15 cellular contexts compared by ENCODE assay signal in the genomic region with DNA sequence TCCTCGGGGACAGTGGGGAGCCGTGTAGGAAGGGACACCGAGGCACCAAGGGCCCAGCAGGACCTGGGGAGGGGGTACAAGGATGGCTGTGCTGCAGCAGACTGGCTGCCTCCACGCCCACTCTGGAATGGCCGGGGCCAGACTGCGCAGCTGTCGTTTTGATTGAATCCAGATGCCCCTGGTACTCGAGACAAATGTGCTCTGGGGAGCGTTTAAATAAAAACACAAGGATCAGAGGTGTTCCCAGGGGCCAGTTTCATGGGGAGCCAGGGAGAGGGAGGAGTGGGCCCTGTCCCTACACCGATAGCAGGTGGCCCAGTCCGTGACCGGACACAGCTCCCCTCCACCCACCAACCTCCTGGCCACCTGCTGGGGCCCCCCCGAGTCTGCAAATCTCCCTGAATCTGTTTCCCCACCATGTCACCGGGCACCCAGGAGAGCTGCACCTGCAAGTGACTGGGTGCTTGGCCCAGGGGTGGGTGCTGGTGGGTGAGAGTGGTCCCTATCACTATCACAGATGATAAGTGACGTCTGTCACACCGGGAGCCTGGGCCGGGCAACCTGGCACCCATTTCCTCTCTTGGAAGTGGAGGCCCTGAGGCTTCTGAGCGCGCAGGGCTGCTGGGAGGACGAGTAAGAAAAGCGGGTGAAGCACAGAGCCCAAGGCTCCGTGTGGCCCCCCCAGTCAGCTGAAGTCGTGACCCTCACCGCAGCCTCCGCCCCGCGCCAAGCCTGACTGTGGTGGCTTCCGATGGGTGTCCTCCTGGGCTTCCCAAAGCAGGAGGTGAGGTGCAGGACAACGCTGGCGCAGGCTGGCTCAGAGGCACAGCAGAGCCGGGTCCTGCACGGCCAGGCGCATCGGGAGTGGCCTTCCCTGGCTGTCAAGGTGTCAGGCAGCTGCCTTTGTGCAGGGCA. TPM values are rescaled to one million over a fixed set of nuclear protein-coding genes. Genes with fewer than 3 reads are reported as not detected.
DNase-seq lines count a peak whose midpoint lies in the region; ATAC-seq and TF ChIP-seq lines count a peak whose summit lies in the region.
"Had no signal": no experiment of that assay in that cellular context is flagged by ENCODE, and none has a peak within 500 bp of the region (broad histone marks: within the 10 kb centered on the region; RNA-seq: fewer than 3 reads in every experiment).

No MANE protein-coding gene starts in this region.

- peaks cover 18% of the 10 kb centered on the region for H3K9me3 Mint-ChIP-seq in nephron progenitor cell
- peaks cover 2% of the 10 kb centered on the region for H3K9me3 Mint-ChIP-seq in activated CD4-positive, alpha-beta T cell treated with anti-CD3 and anti-CD28 coated beads for 36 hours (ENCODE audit: low read depth)
- H3K9me3 Mint-ChIP-seq: CD4-positive, alpha-beta T cell; natural killer cell treated with Interleukin-12 subunit alpha and Interleukin-12 subunit beta and Interleukin-15 and Interleukin-18, amount 100 ng/mL, for 72 hours had no signal

- no peaks in the 10 kb centered on the region for H3K36me3 ChIP-seq in gastrocnemius medialis
- H3K36me3 ChIP-seq: colonic mucosa had no signal

- H3K27me3 Mint-ChIP-seq in nephron progenitor cell (ENCODE audit: low read depth, poor library complexity): peaks cover 7% of the 10 kb centered on the region
- H3K27me3 Mint-ChIP-seq in activated CD4-positive, alpha-beta T cell treated with anti-CD3 and anti-CD28 coated beads for 36 hours: no peaks in the 10 kb centered on the region
- H3K27me3 Mint-ChIP-seq: CD4-positive, alpha-beta T cell; natural killer cell treated with Interleukin-12 subunit alpha and Interleukin-12 subunit beta and Interleukin-15 and Interleukin-18, amount 100 ng/mL, for 72 hours had no signal

- peak overlapping the region; percentile 72 for H3K27ac Mint-ChIP-seq in nephron progenitor cell
- H3K27ac Mint-ChIP-seq in activated CD4-positive, alpha-beta T cell treated with anti-CD3 and anti-CD28 coated beads for 36 hours: no peak overlapping the region
- H3K27ac Mint-ChIP-seq: CD4-positive, alpha-beta T cell; natural killer cell treated with Interleukin-12 subunit alpha and Interleukin-12 subunit beta and Interleukin-15 and Interleukin-18, amount 100 ng/mL, for 72 hours; WTC11 had no signal

- peak; percentile 72 for DNase-seq in DMS153 (lab: John Stamatoyannopoulos, UW)
- DNase-seq in NCI-H2171 (lab: John Stamatoyannopoulos, UW): peak; percentile 62
- peak; percentile 46 for DNase-seq in fibroblast of mammary gland (ENCODE audit: low read depth)
- peak; percentile 47 for DNase-seq in nephron progenitor cell
- DNase-seq in activated CD4-positive, alpha-beta T cell treated with anti-CD3 and anti-CD28 coated beads for 36 hours: no peak
- DNase-seq in NCI-H187 treated with DMSO at 0.1 percent for 48 hours (lab: John Stamatoyannopoulos, UW): no peak
- DNase-seq in gastrocnemius medialis: no peak
- DNase-seq: activated T-cell treated with anti-CD3 and anti-CD28 coated beads for 4 hours; CD4-positive, alpha-beta T cell; kidney; MV-4-11 had no signal

- POLR2A ChIA-PET in activated CD4-positive, alpha-beta T cell treated with anti-CD3 and anti-CD28 coated beads for 36 hours (lab: Charles Lee): interaction anchor here (0.6 kb wide), 1 partner anchor 76 kb away, joined by 3 read pairs; no protein-coding TSS in a partner anchor

- no peaks in the 10 kb centered on the region for H3K36me3 Mint-ChIP-seq in nephron progenitor cell (ENCODE audit: low read depth)
- H3K36me3 Mint-ChIP-seq in activated CD4-positive, alpha-beta T cell treated with anti-CD3 and anti-CD28 coated beads for 36 hours (ENCODE audit: low read depth): no peaks in the 10 kb centered on the region
- H3K36me3 Mint-ChIP-seq: natural killer cell treated with Interleukin-12 subunit alpha and Interleukin-12 subunit beta and Interleukin-15 and Interleukin-18, amount 100 ng/mL, for 72 hours had no signal

- peaks cover 12 to 33% (median 31%) of the 10 kb centered on the region in 3 donors for H3K27me3 ChIP-seq in gastrocnemius medialis
- H3K27me3 ChIP-seq: colonic mucosa had no signal

- H3K27ac ChIP-seq in gastrocnemius medialis: no peak overlapping the region
- H3K27ac ChIP-seq: colonic mucosa, skin epidermis had no signal

- TF ChIP-seq POLR2A in gastrocnemius medialis (IDR thresholded peaks at IDR 0.05): no peak

- H3K4me1 Mint-ChIP-seq in nephron progenitor cell: peaks cover 21% of the 10 kb centered on the region
- H3K4me1 Mint-ChIP-seq in activated CD4-positive, alpha-beta T cell treated with anti-CD3 and anti-CD28 coated beads for 36 hours: no peaks in the 10 kb centered on the region
- H3K4me1 Mint-ChIP-seq: WTC11 had no signal

- no peaks in the 10 kb centered on the region for H3K9me3 ChIP-seq in gastrocnemius medialis
- H3K9me3 ChIP-seq: colonic mucosa had no signal

- in situ Hi-C loops in gastrocnemius medialis (cut with MboI; ENCODE audit: low sequenced_read_pairs in 4 of 4): no loop called here

- H3K4me3 ChIP-seq in fibroblast of mammary gland (ENCODE audit: control insufficient read depth, low read depth, low read length) (no peak overlapping the region), gastrocnemius medialis (no peak overlapping the region)
- H3K4me3 ChIP-seq: colonic mucosa, skin epidermis had no signal

- CTCF ChIA-PET in activated CD4-positive, alpha-beta T cell treated with anti-CD3 and anti-CD28 coated beads for 36 hours (lab: Charles Lee): no interaction called here

- intact Hi-C loops in activated CD4-positive, alpha-beta T cell treated with anti-CD3 and anti-CD28 coated beads for 36 hours (cut with DNase I, micrococcal nuclease): no loop called here
- intact Hi-C loops in gastrocnemius medialis (cut with DNase I; ENCODE audit: low total_unique reads): no loop called here

- ATAC-seq in activated CD4-positive, alpha-beta T cell treated with anti-CD3 and anti-CD28 coated beads for 36 hours: no peak
- ATAC-seq in gastrocnemius medialis: no peak
- ATAC-seq: natural killer cell treated with Interleukin-12 subunit alpha and Interleukin-12 subunit beta and Interleukin-15 and Interleukin-18, amount 100 ng/mL, for 72 hours; WTC11 had no signal

- TF ChIP-seq CTCF in fibroblast of mammary gland (conservative IDR thresholded peaks at IDR 0.05; ENCODE audit: control insufficient read depth, insufficient read depth, low read depth, low read length): no peak
- no peak for TF ChIP-seq CTCF in nephron progenitor cell (IDR thresholded peaks at IDR 0.05)
- TF ChIP-seq CTCF in gastrocnemius medialis (IDR thresholded peaks at IDR 0.05 in 4 of 5, conservative IDR thresholded peaks at IDR 0.05 in 1 of 5): no peak

- H3K4me3 Mint-ChIP-seq in nephron progenitor cell: peak overlapping the region; percentile 52
- no peak overlapping the region for H3K4me3 Mint-ChIP-seq in activated CD4-positive, alpha-beta T cell treated with anti-CD3 and anti-CD28 coated beads for 36 hours
- H3K4me3 Mint-ChIP-seq: CD4-positive, alpha-beta T cell; natural killer cell treated with Interleukin-12 subunit alpha and Interleukin-12 subunit beta and Interleukin-15 and Interleukin-18, amount 100 ng/mL, for 72 hours; WTC11 had no signal

- no peaks in the 10 kb centered on the region for H3K4me1 ChIP-seq in gastrocnemius medialis

RNA-seq across cellular contexts. Expression of gene ACSF3, which starts 21.2 kb away (rescaled TPM):
- 10 to 100 TPM; 39.7 to 41.7 TPM for total RNA-seq in activated CD4-positive, alpha-beta T cell treated with anti-CD3 and anti-CD28 coated beads for 36 hours
- total RNA-seq in gastrocnemius medialis: 10 to 100 TPM; 17.8 to 20.7 (median 19.4) TPM

Comparison
In these comparisons a context has a peak if more than half of its experiments do, and no peak if none do; other contexts are left out.
1. DNase-seq: peak in DMS153 (single experiment), NCI-H2171 (single experiment), fibroblast of mammary gland (single experiment) and nephron progenitor cell (single experiment); none in activated CD4-positive, alpha-beta T cell treated with anti-CD3 and anti-CD28 coated beads for 36 hours (single experiment), NCI-H187 treated with DMSO at 0.1 percent for 48 hours (single experiment) and gastrocnemius medialis (0 of 2).